13 cellular contexts compared by ENCODE assay signal in genomic region chr13:91368676-91369425, GRCh38. TPM values are rescaled to one million over a fixed set of nuclear protein-coding genes. Genes with fewer than 3 reads are reported as not detected.
A peak's percentile ranks its signal among the peaks of the same experiment; 100 is the strongest.
DNase-seq lines count a peak whose midpoint lies in the region; ATAC-seq and TF ChIP-seq lines count a peak whose summit lies in the region.
"Had no signal": no experiment of that assay in that cellular context is flagged by ENCODE, and none has a peak within 500 bp of the region (broad histone marks: within the 10 kb centered on the region; RNA-seq: fewer than 3 reads in every experiment).

No MANE protein-coding gene starts in this region.

- H3K4me1 ChIP-seq in ovary (ENCODE audit: insufficient read depth) = no peaks in the 10 kb centered on the region

- H3K4me3 ChIP-seq in coronary artery (no peak overlapping the region), ovary (no peak overlapping the region)
- H3K4me3 ChIP-seq: BLaER1 treated with 17β-estradiol and CSF1 and Interleukin-3, amounts not matched to agents 10 nM and 100 nM; cardiac muscle cell; lung had no signal

- TF ChIP-seq CTCF in coronary artery (IDR thresholded peaks at IDR 0.05) (no peak), ovary (IDR thresholded peaks at IDR 0.05) (no peak)

- 80 to 86% (median 81%) methylated on average over 3 of the region's 3 CpGs for WGBS in ovary, 3 donors

- no peak for TF ChIP-seq POLR2A in ovary (IDR thresholded peaks at IDR 0.05)

- TF ChIP-seq EP300 in ovary (IDR thresholded peaks at IDR 0.05) = no peak

- no peaks in the 10 kb centered on the region for H3K9me3 ChIP-seq in ovary
- H3K9me3 ChIP-seq: BLaER1 treated with 17β-estradiol and CSF1 and Interleukin-3, amounts not matched to agents 10 nM and 100 nM had no signal

- intact Hi-C loops in ovary (cut with DNase I) = no loop called here

- ATAC-seq in GM18868 (IDR thresholded peaks at IDR 0.05; ENCODE audit: unreplicated experiment) (peak; percentile 48), HG02759 (IDR thresholded peaks at IDR 0.05; ENCODE audit: unreplicated experiment) (peak; percentile 27), SK-N-SH treated with all-trans-retinoic acid at 6 μM for 48 hours (peak; percentile 78), esophagus mucosa (no peak), HG03469 (IDR thresholded peaks at IDR 0.05; ENCODE audit: unreplicated experiment) (no peak)

- DNase-seq in islet precursor cell (peak; percentile 58), coronary artery (ENCODE audit: low spot score) (no peak), ovary (no peak)

- no peaks in the 10 kb centered on the region for H3K36me3 ChIP-seq in ovary
- H3K36me3 ChIP-seq: BLaER1 treated with 17β-estradiol and CSF1 and Interleukin-3, amounts not matched to agents 10 nM and 100 nM; cardiac muscle cell had no signal

- no peaks in the 10 kb centered on the region for H3K27me3 ChIP-seq in ovary
- H3K27me3 ChIP-seq: BLaER1 treated with 17β-estradiol and CSF1 and Interleukin-3, amounts not matched to agents 10 nM and 100 nM; cardiac muscle cell had no signal

- H3K27ac ChIP-seq in coronary artery = no peak overlapping the region
- no peak overlapping the region for H3K27ac ChIP-seq in ovary
- H3K27ac ChIP-seq: BLaER1 treated with 17β-estradiol and CSF1 and Interleukin-3, amounts not matched to agents 10 nM and 100 nM; cardiac muscle cell; epithelial cell of prostate; KMS-11 had no signal

TF ChIP-seq in SK-N-SH treated with all-trans-retinoic acid at 6 μM for 48 hours, 23 proteins besides CTCF, POLR2A, EP300 and RAD21:
- TF ChIP-seq BACH2 (CRISPR knock-in tag; IDR thresholded peaks at IDR 0.05; ENCODE audit: borderline replicate concordance) (no peak), SNAI2 (CRISPR knock-in tag; IDR thresholded peaks at IDR 0.05) (no peak), TOX (CRISPR knock-in tag; IDR thresholded peaks at IDR 0.05; ENCODE audit: borderline replicate concordance) (no peak), ISL1 (CRISPR knock-in tag; IDR thresholded peaks at IDR 0.05) (no peak), CREB5 (CRISPR knock-in tag; IDR thresholded peaks at IDR 0.05; ENCODE audit: low read depth) (no peak), TCF4 (CRISPR knock-in tag; IDR thresholded peaks at IDR 0.05; ENCODE audit: borderline replicate concordance) (no peak), ZFP30 (CRISPR knock-in tag; IDR thresholded peaks at IDR 0.05) (no peak), GLIS3 (CRISPR knock-in tag; IDR thresholded peaks at IDR 0.05) (no peak), ZNF70 (CRISPR knock-in tag; IDR thresholded peaks at IDR 0.05) (no peak), PPARA (CRISPR knock-in tag; IDR thresholded peaks at IDR 0.05; ENCODE audit: borderline replicate concordance) (no peak), POU6F1 (CRISPR knock-in tag; IDR thresholded peaks at IDR 0.05; ENCODE audit: borderline replicate concordance, low read depth) (no peak)

RNA-seq across cellular contexts. Expression of gene MIR17HG, which starts 21.4 kb away (rescaled TPM):
- total RNA-seq in esophagus mucosa (3.5 TPM), ovary (1 to 10 TPM; 4.3 to 7.9 (median 5.3) TPM)
- polyA plus RNA-seq in ovary = 1 to 10 TPM in 1 of 2 donors, under 1 TPM in 1; 0.82 to 1.1 TPM

RNA-seq across cellular contexts. Expression of gene GPC5, which starts 29.6 kb away (rescaled TPM):
- total RNA-seq in esophagus mucosa = not detected
- total RNA-seq in ovary = 1 to 10 TPM in 2 of 7 donors, under 1 TPM in 5; 0.10 to 1.5 (median 0.38) TPM
- polyA plus RNA-seq in ovary = under 1 TPM; 0.18 to 0.75 TPM

Comparison
In these comparisons a context has a peak if more than half of its experiments do, and no peak if none do; other contexts are left out.
1. ATAC-seq: peak in GM18868 (single experiment), HG02759 (single experiment) and SK-N-SH treated with all-trans-retinoic acid at 6 μM for 48 hours (single experiment); none in esophagus mucosa (single experiment) and HG03469 (single experiment).